20 cellular contexts compared by ENCODE assay signal in the genomic region with DNA sequence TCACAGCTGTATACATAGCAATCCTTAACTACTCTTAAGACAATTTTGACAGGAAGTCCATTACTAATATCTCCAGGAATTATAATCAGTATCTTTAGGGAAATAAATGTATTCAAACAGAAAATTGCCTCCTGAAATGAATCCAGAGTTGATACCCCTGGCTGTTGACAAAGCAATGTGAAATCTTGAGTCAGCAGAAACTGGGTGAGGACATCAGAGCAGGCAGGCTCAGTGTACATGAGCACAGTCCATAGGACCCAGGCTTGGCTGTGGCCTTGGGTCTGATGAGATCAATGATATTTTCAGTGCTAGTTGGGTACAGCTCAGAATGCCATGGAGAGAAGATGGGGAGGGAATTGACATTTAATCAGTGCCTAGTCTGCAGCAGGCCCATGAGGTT.
DNase-seq lines count a peak whose midpoint lies in the region; ATAC-seq, FAIRE-seq and TF ChIP-seq lines count a peak whose summit lies in the region.
"Had no signal": no experiment of that assay in that cellular context is flagged by ENCODE, and none has a peak within 500 bp of the region (broad histone marks: within the 10 kb centered on the region; RNA-seq: fewer than 3 reads in every experiment).

No MANE protein-coding gene starts in this region.

- no peak overlapping the region for H2BK20ac ChIP-seq in H1 (ENCODE audit: low read length)

- H3K79me2 ChIP-seq in K562 (ENCODE audit: control insufficient read depth, insufficient read depth, low read length): no peaks in the 10 kb centered on the region
- H3K79me2 ChIP-seq in H1 (ENCODE audit: control insufficient read depth in 1 of 2, insufficient read depth in 2 of 2, low read length in 2 of 2): no peaks in the 10 kb centered on the region

- no peak overlapping the region for H2BK15ac ChIP-seq in H1 (ENCODE audit: low read length)

- H3K14ac ChIP-seq in H1 (ENCODE audit: insufficient read length): no peak overlapping the region

- TF ChIP-seq EP300 in K562 (IDR thresholded peaks at IDR 0.05; ENCODE audit: low read length) (no peak), H1 (IDR thresholded peaks at IDR 0.05; ENCODE audit: borderline replicate concordance in 1 of 2, low read depth in 2 of 2, low read length in 2 of 2) (no peak)

- CTCF ChIA-PET in K562 (lab: Yijun Ruan, JAX; ENCODE audit: low intra/inter-chr PET ratio): interaction anchor here (0.6 kb wide), 1 partner anchor 89 kb away, joined by 4 read pairs; no protein-coding TSS in a partner anchor
- CTCF ChIA-PET in H1 (lab: Charles Lee; ENCODE audit: partially characterized antibody): no interaction called here
- CTCF ChIA-PET in RWPE1 (lab: Yijun Ruan, JAX): interaction anchor here (0.5 kb wide), 1 partner anchor 385 kb away, joined by 7 read pairs; no protein-coding TSS in a partner anchor

- H3K79me1 ChIP-seq in H1 (ENCODE audit: low read depth, low read length): no peaks in the 10 kb centered on the region

- H2BK120ac ChIP-seq in H1 (replicated peaks; ENCODE audit: low read depth, low read length): no peak overlapping the region

- H3K4me1 ChIP-seq in K562 (replicated peaks in 1 of 2; ENCODE audit: control insufficient read depth in 2 of 2, insufficient read depth in 2 of 2, low read length in 2 of 2): no peaks in the 10 kb centered on the region
- H3K4me1 ChIP-seq in H1 (replicated peaks in 1 of 4; ENCODE audit: control insufficient read depth in 3 of 4, insufficient read depth in 4 of 4, low read length in 3 of 4): no peaks in the 10 kb centered on the region; a peak in 1 of 7 replicates
- H3K4me1 ChIP-seq: HAP-1 had no signal

- no peak overlapping the region for H2AK5ac ChIP-seq in H1 (ENCODE audit: low read depth, low read length)

- H3K9me3 ChIP-seq in K562 (replicated peaks; ENCODE audit: control insufficient read depth, insufficient read depth, low read depth, low read length): no peaks in the 10 kb centered on the region
- 0 out of 4 replicates have a peak, but pooled peaks cover 0 to 4% of the 10 kb centered on the region in 2 experiments for H3K9me3 ChIP-seq in H1 (ENCODE audit: insufficient read depth in 2 of 2, low read depth in 1 of 2, low read length in 1 of 2)
- H3K9me3 ChIP-seq: HAP-1 had no signal

- DNase-seq in K562 (ENCODE audit: extremely low read depth in 1 of 4, low spot score in 3 of 4) (no peak), H1 (ENCODE audit: low read depth in 1 of 2, low spot score in 2 of 2) (no peak), left lobe of liver (ENCODE audit: low spot score) (no peak), mesenteric fat pad (ENCODE audit: low spot score) (peak; percentile 45), HuH-7.5 (ENCODE audit: low spot score) (no peak), RWPE1 (ENCODE audit: low spot score) (no peak), amniotic stem cell (lab: John Stamatoyannopoulos, UW) (no peak)
- DNase-seq: 8988T; C1 segment of cervical spinal cord; CD4-positive, alpha-beta memory T cell; COR-L47; DMS153; DND-41; HFFc6 had no signal

- H3K9me1 ChIP-seq in K562 (ENCODE audit: control insufficient read depth, insufficient read depth, low read length): no peaks in the 10 kb centered on the region

- no peak overlapping the region for H3K4ac ChIP-seq in H1 (replicated peaks; ENCODE audit: insufficient read length, low read depth, low read length)

- no TSS peak for BruUV-seq in K562 (replicated peaks; lab: Mats Ljungman, UMichigan)

- no peak overlapping the region for H3K56ac ChIP-seq in H1 (replicated peaks; ENCODE audit: insufficient read length, low read depth, low read length)

- no peak overlapping the region for H3K27ac ChIP-seq in K562 (ENCODE audit: extremely low read depth, low read depth, low read length)
- H3K27ac ChIP-seq in H1 (ENCODE audit: low read depth, low read length): no peak overlapping the region
- H3K27ac ChIP-seq in RWPE1: no peak overlapping the region

- POLR2A ChIA-PET in K562 (lab: Yijun Ruan, JAX) (no interaction called here), H1 (lab: Charles Lee; ENCODE audit: partially characterized antibody) (no interaction called here), RWPE1 (lab: Yijun Ruan, JAX; ENCODE audit: low non-redundant PET) (no interaction called here)

- H3K36me3 ChIP-seq in K562 (ENCODE audit: control insufficient read depth, insufficient read depth, low read length) (no peaks in the 10 kb centered on the region), H1 (ENCODE audit: control insufficient read depth in 2 of 4, insufficient read depth in 4 of 4, low read length in 3 of 4) (no peaks in the 10 kb centered on the region)
- H3K36me3 ChIP-seq: HAP-1 had no signal

- H4K5ac ChIP-seq in H1 (ENCODE audit: insufficient read length, low read depth, low read length): no peak overlapping the region

- no peak overlapping the region for H3K23ac ChIP-seq in H1 (ENCODE audit: insufficient read length)

- no peaks in the 10 kb centered on the region for H4K20me1 ChIP-seq in K562 (replicated peaks; ENCODE audit: control insufficient read depth, insufficient read depth, low read length)
- H4K20me1 ChIP-seq in H1 (replicated peaks in 1 of 2; ENCODE audit: control insufficient read depth in 1 of 2, insufficient read depth in 2 of 2, low read length in 2 of 2): no peaks in the 10 kb centered on the region

- H3K4me3 ChIP-seq in K562 (no peak overlapping the region), H1 (ENCODE audit: extremely low read depth in 1 of 4, insufficient read depth in 2 of 4, low read depth in 3 of 4, low read length in 4 of 4) (no peak overlapping the region)
- H3K4me3 ChIP-seq: GM23338, HAP-1 had no signal

- no peak for TF ChIP-seq RAD21 in K562 (CRISPR knock-in tag; conservative IDR thresholded peaks at IDR 0.05 in 1 of 2, IDR thresholded peaks at IDR 0.05 in 1 of 2)
- no peak for TF ChIP-seq RAD21 in H1 (IDR thresholded peaks at IDR 0.05 in 1 of 2, conservative IDR thresholded peaks at IDR 0.05 in 1 of 2; ENCODE audit: low read depth in 2 of 2, low read length in 2 of 2)

- no peak overlapping the region for H3K9ac ChIP-seq in K562 (ENCODE audit: insufficient read depth in 1 of 2, low read depth in 2 of 2, low read length in 2 of 2)
- H3K9ac ChIP-seq in H1 (replicated peaks in 1 of 4; ENCODE audit: extremely low read depth in 1 of 4, low read depth in 3 of 4, low read length in 3 of 4): no peak overlapping the region

- H4K8ac ChIP-seq in H1 (ENCODE audit: extremely low read depth, insufficient read depth, low read length): no peak overlapping the region

- TF ChIP-seq POLR2A in K562 (conservative IDR thresholded peaks at IDR 0.05) (no peak), H1 (IDR thresholded peaks at IDR 0.05; ENCODE audit: control extremely low read depth in 1 of 2, low read depth in 2 of 2, low read length in 2 of 2) (no peak)

- no peak overlapping the region for H4K91ac ChIP-seq in H1 (replicated peaks; ENCODE audit: insufficient read length, low read length)

- intact Hi-C loops in K562 (cut with micrococcal nuclease): no loop called here

- H3K18ac ChIP-seq in H1 (ENCODE audit: extremely low read depth, low read length): no peak overlapping the region

- in situ Hi-C loops in K562 (cut with MboI): no loop called here

- H2BK5ac ChIP-seq in H1 (ENCODE audit: low read depth, low read length): no peak overlapping the region

- no peak overlapping the region for H2AFZ ChIP-seq in K562 (ENCODE audit: low read depth, low read length)
- no peak overlapping the region for H2AFZ ChIP-seq in H1 (ENCODE audit: low read length)
- H2AFZ ChIP-seq: GM23338 had no signal

- no peak overlapping the region for H3K4me2 ChIP-seq in K562 (ENCODE audit: insufficient read depth, low read length)
- no peak overlapping the region for H3K4me2 ChIP-seq in H1 (ENCODE audit: insufficient read depth in 1 of 2, low read depth in 2 of 2, low read length in 2 of 2)
- H3K4me2 ChIP-seq: GM23338 had no signal

- no peak for ATAC-seq in K562
- ATAC-seq in left lobe of liver: peak; percentile 28
- ATAC-seq in GM18868 (IDR thresholded peaks at IDR 0.05; ENCODE audit: unreplicated experiment): no peak
- ATAC-seq: GM23338 had no signal

- H2BK12ac ChIP-seq in H1 (ENCODE audit: low read depth, low read length): no peak overlapping the region

- no peak for FAIRE-seq in K562 (lab: Jason Lieb, UNC)
- FAIRE-seq in H1 (lab: Jason Lieb, UNC): no peak
- FAIRE-seq: G401.6, GM12892, H54 had no signal

- no peaks in the 10 kb centered on the region for H3K27me3 ChIP-seq in K562 (ENCODE audit: control insufficient read depth in 2 of 2, insufficient read depth in 2 of 2, low read length in 2 of 2)
- H3K27me3 ChIP-seq in H1 (replicated peaks in 1 of 4; ENCODE audit: control insufficient read depth in 3 of 4, extremely low read depth in 1 of 4, insufficient read depth in 3 of 4, low read length in 3 of 4): no peaks in the 10 kb centered on the region

- no peak for TF ChIP-seq CTCF in K562 (IDR thresholded peaks at IDR 0.05 in 2 of 3, conservative IDR thresholded peaks at IDR 0.05 in 1 of 3; ENCODE audit: insufficient read depth in 2 of 3, low read depth in 1 of 3, low read length in 3 of 3)
- TF ChIP-seq CTCF in H1 (IDR thresholded peaks at IDR 0.05; ENCODE audit: control extremely low read depth in 1 of 3, insufficient read depth in 1 of 3, low read depth in 1 of 3, low read length in 3 of 3): no peak
- TF ChIP-seq CTCF in RWPE1 (conservative IDR thresholded peaks at IDR 0.05; ENCODE audit: low read depth): no peak

- no peaks in the 10 kb centered on the region; the same call in 1 of the 2 replicates for H3K23me2 ChIP-seq in H1 (ENCODE audit: low read depth, low read length)

TF ChIP-seq in K562, 482 proteins besides CTCF, POLR2A, EP300 and RAD21:
- TF ChIP-seq ZNF316 (IDR thresholded peaks at IDR 0.05): peak; percentile 32; the same call in 1 of the 2 replicates
- TF ChIP-seq CBX8 (IDR thresholded peaks at IDR 0.05; ENCODE audit: borderline replicate concordance, extremely low read depth, low read depth, low read length, poor library complexity, severe bottlenecking): no peak
- TF ChIP-seq CBX3 (IDR thresholded peaks at IDR 0.05; ENCODE audit: borderline replicate concordance in 1 of 2, low read length in 2 of 2): no peak
- no peak for TF ChIP-seq DDX20 (tag; IDR thresholded peaks at IDR 0.05; ENCODE audit: low read depth)

TF ChIP-seq in H1, 55 proteins besides CTCF, POLR2A, EP300 and RAD21:
- no peak for TF ChIP-seq POLR2AphosphoS5 (IDR thresholded peaks at IDR 0.05; ENCODE audit: low read depth, low read length)
- TF ChIP-seq BRCA1 (IDR thresholded peaks at IDR 0.05; ENCODE audit: low read depth, low read length): no peak
- 0 out of 2 replicates have a peak, but pooled peaks have one; percentile 2 for TF ChIP-seq MAFK (IDR thresholded peaks at IDR 0.05; ENCODE audit: low read depth, low read length)
- no peak for TF ChIP-seq GABPA (IDR thresholded peaks at IDR 0.05; ENCODE audit: borderline replicate concordance, insufficient read depth, low read length)
